In genomic region chr15:101176625-101177024, GRCh38 we compare ENCODE assay signal across 12 cellular contexts.
DNase-seq lines count a peak whose midpoint lies in the region; ATAC-seq and TF ChIP-seq lines count a peak whose summit lies in the region.
"Had no signal": no experiment of that assay in that cellular context is flagged by ENCODE, and none has a peak within 500 bp of the region (broad histone marks: within the 10 kb centered on the region; RNA-seq: fewer than 3 reads in every experiment).

No MANE protein-coding gene starts in this region.

- H3K4me3 Mint-ChIP-seq in stimulated activated naive B cell treated with anti-CD40 and anti-IgM and Interleukin-4, amounts not matched to agents 10 μg/mL and 1 μg/mL and 100 μg/mL, for 72 hours, result no peak overlapping the region
- H3K4me3 Mint-ChIP-seq: brain; natural killer cell treated with Interleukin-12 subunit alpha and Interleukin-12 subunit beta and Interleukin-15 and Interleukin-18, amount 100 ng/mL, for 72 hours had no signal

- no peaks in the 10 kb centered on the region for H3K9me3 Mint-ChIP-seq in stimulated activated naive B cell treated with anti-CD40 and anti-IgM and Interleukin-4, amounts not matched to agents 10 μg/mL and 1 μg/mL and 100 μg/mL, for 72 hours
- H3K9me3 Mint-ChIP-seq: natural killer cell treated with Interleukin-12 subunit alpha and Interleukin-12 subunit beta and Interleukin-15 and Interleukin-18, amount 100 ng/mL, for 72 hours had no signal

- no peaks in the 10 kb centered on the region for H3K9me3 ChIP-seq in left lung
- no peaks in the 10 kb centered on the region for H3K9me3 ChIP-seq in prostate gland

- no peak for TF ChIP-seq POLR2A in lower leg skin (IDR thresholded peaks at IDR 0.05)
- no peak for TF ChIP-seq POLR2A in prostate gland (IDR thresholded peaks at IDR 0.05)

- no peaks in the 10 kb centered on the region for H3K27me3 Mint-ChIP-seq in stimulated activated naive B cell treated with anti-CD40 and anti-IgM and Interleukin-4, amounts not matched to agents 10 μg/mL and 1 μg/mL and 100 μg/mL, for 72 hours
- H3K27me3 Mint-ChIP-seq: natural killer cell treated with Interleukin-12 subunit alpha and Interleukin-12 subunit beta and Interleukin-15 and Interleukin-18, amount 100 ng/mL, for 72 hours had no signal

- ATAC-seq in Right ventricle myocardium inferior (peak; percentile 43), left lung (no peak)
- no peak for ATAC-seq in stimulated activated naive B cell treated with anti-CD40 and anti-IgM and Interleukin-4, amounts not matched to agents 10 μg/mL and 1 μg/mL and 100 μg/mL, for 72 hours (replicated peaks)
- ATAC-seq: natural killer cell treated with Interleukin-12 subunit alpha and Interleukin-12 subunit beta and Interleukin-15 and Interleukin-18, amount 100 ng/mL, for 72 hours had no signal

- H3K4me1 Mint-ChIP-seq in stimulated activated naive B cell treated with anti-CD40 and anti-IgM and Interleukin-4, amounts not matched to agents 10 μg/mL and 1 μg/mL and 100 μg/mL, for 72 hours, result peaks cover 31 to 50% of the 10 kb centered on the region in 2 donors

- no peak overlapping the region for H3K27ac Mint-ChIP-seq in stimulated activated naive B cell treated with anti-CD40 and anti-IgM and Interleukin-4, amounts not matched to agents 10 μg/mL and 1 μg/mL and 100 μg/mL, for 72 hours
- H3K27ac Mint-ChIP-seq: brain had no signal

- H3K4me3 ChIP-seq in choroid plexus epithelial cell (ENCODE audit: low read depth, low read length) (no peak overlapping the region), left lung (no peak overlapping the region), lower leg skin (ENCODE audit: low read depth, poor library complexity, severe bottlenecking) (no peak overlapping the region), prostate gland (no peak overlapping the region)

- H3K27me3 ChIP-seq in left lung (no peaks in the 10 kb centered on the region), prostate gland (replicated peaks; ENCODE audit: insufficient read depth) (no peaks in the 10 kb centered on the region)

- peak overlapping the region; percentile 45 to 86 for H3K27ac ChIP-seq in left lung
- peak overlapping the region in 1 of 2 donors; percentile 77 for H3K27ac ChIP-seq in prostate gland

- peaks cover 0 to 29% of the 10 kb centered on the region in 2 donors for H3K36me3 ChIP-seq in left lung
- H3K36me3 ChIP-seq in prostate gland, result no peaks in the 10 kb centered on the region

- TF ChIP-seq CTCF in choroid plexus epithelial cell (conservative IDR thresholded peaks at IDR 0.05; ENCODE audit: low read depth, low read length), result no peak
- no peak for TF ChIP-seq CTCF in left lung (IDR thresholded peaks at IDR 0.05)
- no peak for TF ChIP-seq CTCF in lower leg skin (IDR thresholded peaks at IDR 0.05)
- no peak for TF ChIP-seq CTCF in prostate gland (IDR thresholded peaks at IDR 0.05)

- H3K36me3 Mint-ChIP-seq in stimulated activated naive B cell treated with anti-CD40 and anti-IgM and Interleukin-4, amounts not matched to agents 10 μg/mL and 1 μg/mL and 100 μg/mL, for 72 hours, result peaks cover 55 to 64% of the 10 kb centered on the region in 2 donors

- intact Hi-C loops in Right ventricle myocardium inferior (cut with DNase I) (no loop called here), cardiac septum (cut with DNase I) (no loop called here), left lung (cut with DNase I) (no loop called here), lower leg skin (cut with DNase I; ENCODE audit: low total_unique reads) (no loop called here), prostate gland (cut with DNase I) (no loop called here)

- H3K4me1 ChIP-seq in left lung (peaks cover 0 to 75% of the 10 kb centered on the region in 2 donors), prostate gland (replicated peaks) (peaks cover 21% of the 10 kb centered on the region)

- WGBS in lower leg skin, 2 donors, result 53 to 55% methylated on average over 5 of the region's 5 CpGs
- 41% methylated on average over 5 of the region's 5 CpGs for WGBS in prostate gland

- DNase-seq in Right ventricle myocardium inferior (ENCODE audit: missing footprints) (no peak), cardiac septum (ENCODE audit: low spot score) (no peak), choroid plexus epithelial cell (ENCODE audit: low read depth) (peak; percentile 73), left lung (no peak), H4 (ENCODE audit: low spot score) (no peak), lower leg skin (ENCODE audit: low spot score in 2 of 2) (no peak), prostate gland (ENCODE audit: low spot score) (no peak)
- DNase-seq in stimulated activated naive B cell treated with anti-CD40 and anti-IgM and Interleukin-4, amounts not matched to agents 10 μg/mL and 1 μg/mL and 100 μg/mL, for 72 hours, result no peak
- DNase-seq: NCI-H345; stimulated activated CD4-positive, alpha-beta T cell treated with anti-CD3 and anti-CD28 coated beads, Interleukin-4, amount 100 ng/mL, for 24 hours had no signal
